Comparison of ENCODE assay signal across 17 cellular contexts in genomic region chr22:39579909-39580571, GRCh38. TPM values are rescaled to one million over a fixed set of nuclear protein-coding genes. Genes with fewer than 3 reads are reported as not detected.
DNase-seq lines count a peak whose midpoint lies in the region; ATAC-seq, FAIRE-seq and TF ChIP-seq lines count a peak whose summit lies in the region.
"Had no signal": no experiment of that assay in that cellular context is flagged by ENCODE, and none has a peak within 500 bp of the region (broad histone marks: within the 10 kb centered on the region; RNA-seq: fewer than 3 reads in every experiment).

No MANE protein-coding gene starts in this region.

- H2AFZ ChIP-seq in neural progenitor cell (replicated peaks), result no peak overlapping the region

- H3K9me3 ChIP-seq in mesodermal cell (ENCODE audit: control insufficient read depth, low read length) (no peaks in the 10 kb centered on the region), neural progenitor cell (ENCODE audit: low read depth) (no peaks in the 10 kb centered on the region)
- H3K9me3 ChIP-seq: Caco-2, HAP-1 had no signal

- H3K27ac ChIP-seq in mesodermal cell (ENCODE audit: low read depth, low read length, severe bottlenecking), result peak overlapping the region; percentile 10
- no peak overlapping the region for H3K27ac ChIP-seq in neural progenitor cell
- H3K27ac ChIP-seq: C4-2B had no signal

- CTCF ChIA-PET in WTC11 (lab: Charles Lee), result interaction anchor here (1.3 kb wide), 1 partner anchor 249 kb away, joined by 3 read pairs; no protein-coding TSS in a partner anchor

- H3K36me3 ChIP-seq in mesodermal cell (ENCODE audit: control insufficient read depth, insufficient read depth, low read length) (no peaks in the 10 kb centered on the region), neural progenitor cell (no peaks in the 10 kb centered on the region)
- H3K36me3 ChIP-seq: HAP-1 had no signal

- H3K4me1 ChIP-seq in mesodermal cell (ENCODE audit: control insufficient read depth, insufficient read depth, low read length, poor library complexity, severe bottlenecking), result peaks cover 5% of the 10 kb centered on the region
- H3K4me1 ChIP-seq in neural progenitor cell, result peaks cover 4% of the 10 kb centered on the region
- H3K4me1 ChIP-seq: Caco-2, HAP-1 had no signal

- WGBS in mesodermal cell (ENCODE audit: insufficient coverage in 2 of 2), 2 experiments, result 74 to 87% methylated on average over 5 to 6 of the region's 6 CpGs

- H3K27me3 Mint-ChIP-seq in WTC11 (ENCODE audit: low read depth) (peaks cover 3% of the 10 kb centered on the region), neural progenitor cell (ENCODE audit: insufficient read depth, low read depth) (peaks cover 26% of the 10 kb centered on the region)

- POLR2A ChIA-PET in WTC11 (lab: Charles Lee), result interaction anchor here (0.7 kb wide), 1 partner anchor 9 kb away, joined by 3 read pairs; no protein-coding TSS in a partner anchor

- DNase-seq in WTC11 (ENCODE audit: low spot score) (no peak), neural progenitor cell (ENCODE audit: low spot score) (no peak), NCI-H82 (lab: John Stamatoyannopoulos, UW) (no peak), urothelium cell line (ENCODE audit: low spot score) (no peak), hepatic stellate cell (ENCODE audit: low spot score) (no peak)
- DNase-seq: Caco-2; CD4-positive, alpha-beta T cell; GOT3 had no signal

- ATAC-seq in WTC11, result peak; percentile 71
- ATAC-seq: HepG2 had no signal

- no peak overlapping the region for H3K4me2 ChIP-seq in neural progenitor cell

- H3K4me3 Mint-ChIP-seq in WTC11, result no peak overlapping the region
- no peak overlapping the region for H3K4me3 Mint-ChIP-seq in neural progenitor cell
- H3K4me3 Mint-ChIP-seq: CD4-positive, alpha-beta T cell; IgD-negative memory B cell had no signal

- H3K79me2 ChIP-seq in neural progenitor cell (ENCODE audit: low read depth), result no peaks in the 10 kb centered on the region

- no peak for FAIRE-seq in urothelium cell line (lab: Jason Lieb, UNC)
- FAIRE-seq: D721Med, G401.6, GM12892, GM18507, HepG2 had no signal

- H3K9ac ChIP-seq in neural progenitor cell, result no peak overlapping the region

- H3K4me3 ChIP-seq in mesodermal cell (ENCODE audit: extremely low read depth, insufficient read depth, low read length, poor library complexity, severe bottlenecking) (no peak overlapping the region), neural progenitor cell (no peak overlapping the region)
- H3K4me3 ChIP-seq: HAP-1 had no signal

- TF ChIP-seq CTCF in WTC11 (IDR thresholded peaks at IDR 0.05), result no peak
- no peak for TF ChIP-seq CTCF in neural progenitor cell (IDR thresholded peaks at IDR 0.05)

- H4K20me1 ChIP-seq in neural progenitor cell (ENCODE audit: low read depth), result no peaks in the 10 kb centered on the region

- H3K36me3 Mint-ChIP-seq in WTC11 (no peaks in the 10 kb centered on the region), neural progenitor cell (no peaks in the 10 kb centered on the region)
- H3K36me3 Mint-ChIP-seq: IgD-negative memory B cell had no signal

- peaks cover 5% of the 10 kb centered on the region for H3F3A ChIP-seq in neural progenitor cell (ENCODE audit: low read depth)

- H3K27me3 ChIP-seq in neural progenitor cell, result no peaks in the 10 kb centered on the region

- peaks cover 12% of the 10 kb centered on the region for H3K4me1 Mint-ChIP-seq in WTC11
- peaks cover 11% of the 10 kb centered on the region for H3K4me1 Mint-ChIP-seq in neural progenitor cell

- H3K9me3 Mint-ChIP-seq in WTC11 (peaks cover 11% of the 10 kb centered on the region), neural progenitor cell (no peaks in the 10 kb centered on the region)
- H3K9me3 Mint-ChIP-seq: CD4-positive, alpha-beta T cell; IgD-negative memory B cell had no signal

- no peak overlapping the region for H3K27ac Mint-ChIP-seq in WTC11
- peak overlapping the region; percentile 86 for H3K27ac Mint-ChIP-seq in neural progenitor cell
- H3K27ac Mint-ChIP-seq: CD4-positive, alpha-beta T cell; IgD-negative memory B cell had no signal

TF ChIP-seq in WTC11, 78 proteins besides CTCF, POLR2A, EP300 and RAD21:
- no peak for TF ChIP-seq ATF2 (CRISPR knock-in tag; IDR thresholded peaks at IDR 0.05; ENCODE audit: borderline replicate concordance, low read depth)
- TF ChIP-seq FOXP1 (CRISPR knock-in tag; IDR thresholded peaks at IDR 0.05; ENCODE audit: borderline replicate concordance), result no peak
- no peak for TF ChIP-seq HMGA2 (CRISPR knock-in tag; IDR thresholded peaks at IDR 0.05)
- no peak for TF ChIP-seq ATF3 (CRISPR knock-in tag; conservative IDR thresholded peaks at IDR 0.05)
- TF ChIP-seq STAT6 (CRISPR knock-in tag; conservative IDR thresholded peaks at IDR 0.05; ENCODE audit: low read depth), result no peak
- no peak for TF ChIP-seq CREM (CRISPR knock-in tag; IDR thresholded peaks at IDR 0.05)
- TF ChIP-seq ZNF317 (CRISPR knock-in tag; IDR thresholded peaks at IDR 0.05; ENCODE audit: borderline replicate concordance, low read depth), result no peak
- no peak for TF ChIP-seq USF2 (CRISPR knock-in tag; IDR thresholded peaks at IDR 0.05)
- TF ChIP-seq IRF2 (CRISPR knock-in tag; IDR thresholded peaks at IDR 0.05; ENCODE audit: borderline replicate concordance, low read depth), result no peak
- TF ChIP-seq SMAD4 (CRISPR knock-in tag; IDR thresholded peaks at IDR 0.05), result no peak
- TF ChIP-seq ATF1 (CRISPR knock-in tag; IDR thresholded peaks at IDR 0.05), result no peak
- no peak for TF ChIP-seq SP1 (CRISPR knock-in tag; conservative IDR thresholded peaks at IDR 0.05)
- no peak for TF ChIP-seq GABPB1 (CRISPR knock-in tag; IDR thresholded peaks at IDR 0.05)
- TF ChIP-seq PRRX2 (CRISPR knock-in tag; IDR thresholded peaks at IDR 0.05), result no peak
- no peak for TF ChIP-seq SMAD3 (CRISPR knock-in tag; IDR thresholded peaks at IDR 0.05; ENCODE audit: borderline replicate concordance)

RNA-seq across cellular contexts. Expression of gene CACNA1I, which starts 9.5 kb away (rescaled TPM):
- total RNA-seq in WTC11 (2021) (2.1 to 2.9 TPM (median 2.3 TPM) in 3 replicates), neural progenitor cell (ENCODE audit: low replicate concordance) (0.11 and 0.22 TPM in 2 replicates)
- 0.52 TPM for polyA plus RNA-seq in mesodermal cell (2013, experiment 1 of 2)
- 0.30 TPM for polyA plus RNA-seq in mesodermal cell (2013, experiment 2 of 2)
- total RNA-seq: Caco-2, HepG2 had no signal
- polyA plus RNA-seq: HepG2 had no signal

RNA-seq across cellular contexts. Expression of gene RPS19BP1, which starts 47.5 kb away (rescaled TPM):
- 88.9 to 102 TPM (median 89.0 TPM) in 3 replicates for total RNA-seq in WTC11 (2021)
- polyA plus RNA-seq in mesodermal cell (2013, experiment 1 of 2), result 73.1 TPM
- polyA plus RNA-seq in mesodermal cell (2013, experiment 2 of 2), result 64.7 TPM
- 27.7 and 68.3 TPM in 2 replicates for total RNA-seq in neural progenitor cell (ENCODE audit: low replicate concordance)

RNA-seq across cellular contexts. Expression of gene ATF4, which starts 59.7 kb away (rescaled TPM):
- 361 to 460 TPM (median 371 TPM) in 3 replicates for total RNA-seq in WTC11 (2021)
- 441 TPM for polyA plus RNA-seq in mesodermal cell (2013, experiment 1 of 2)
- polyA plus RNA-seq in mesodermal cell (2013, experiment 2 of 2), result 444 TPM
- total RNA-seq in neural progenitor cell (ENCODE audit: low replicate concordance), result 189 and 230 TPM in 2 replicates
